ENCODE assay signal across 13 cellular contexts in the genomic region with DNA sequence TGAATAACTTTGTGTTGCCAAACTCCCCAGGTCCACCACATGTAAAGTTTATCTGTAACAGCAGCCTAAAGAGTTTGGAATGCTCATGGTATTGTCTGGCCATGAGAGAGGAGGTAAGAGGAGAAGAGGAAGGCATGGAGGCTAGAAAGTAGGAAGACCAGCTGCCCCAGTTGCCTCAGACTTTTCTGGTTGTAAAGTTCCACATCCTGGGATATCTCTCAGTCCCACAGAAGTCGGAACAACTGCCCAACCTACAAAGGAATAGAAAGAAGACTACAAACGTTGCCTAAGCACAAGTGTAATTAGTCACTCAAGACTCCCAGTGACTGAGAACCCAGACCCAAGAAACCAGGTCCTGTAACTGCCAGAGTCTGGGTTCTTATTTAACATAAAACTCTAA. TPM values are rescaled to one million over a fixed set of nuclear protein-coding genes. Genes with fewer than 3 reads are reported as not detected.
DNase-seq lines count a peak whose midpoint lies in the region; ATAC-seq and TF ChIP-seq lines count a peak whose summit lies in the region.
"Had no signal": no experiment of that assay in that cellular context is flagged by ENCODE, and none has a peak within 500 bp of the region (broad histone marks: within the 10 kb centered on the region; RNA-seq: fewer than 3 reads in every experiment).

No MANE protein-coding gene starts in this region.

- H3K27me3 ChIP-seq in WERI-Rb-1 (ENCODE audit: insufficient read depth, low read depth, severe bottlenecking) (no peaks in the 10 kb centered on the region), iPS-20b (ENCODE audit: insufficient read depth, low read length) (no peaks in the 10 kb centered on the region), stomach smooth muscle (ENCODE audit: control insufficient read depth in 1 of 2, insufficient read depth in 2 of 2, low read length in 2 of 2) (no peaks in the 10 kb centered on the region)

- intact Hi-C loops in Right ventricle myocardium superior (cut with DNase I), result loop anchor here (10.0 kb wide), 1 partner anchor 50 kb away; a partner anchor contains a TSS

- no peak for TF ChIP-seq CTCF in WERI-Rb-1 (IDR thresholded peaks at IDR 0.05; ENCODE audit: low read depth, low read length)

- H3K27ac ChIP-seq in WERI-Rb-1 (peak overlapping the region; percentile 28), iPS-20b (ENCODE audit: low read length) (no peak overlapping the region), stomach smooth muscle (ENCODE audit: low read length) (peak overlapping the region; percentile 79)

- H3K4me3 ChIP-seq in WERI-Rb-1 (ENCODE audit: low read depth, low read length) (no peak overlapping the region), iPS-20b (ENCODE audit: low read length) (no peak overlapping the region), stomach smooth muscle (ENCODE audit: low read length in 2 of 2) (no peak overlapping the region)
- H3K4me3 ChIP-seq: HAP-1 had no signal

- H3K36me3 ChIP-seq in WERI-Rb-1 (no peaks in the 10 kb centered on the region), iPS-20b (ENCODE audit: insufficient read depth, low read depth, low read length) (peaks cover 13% of the 10 kb centered on the region; the same call in 1 of the 2 replicates), stomach smooth muscle (ENCODE audit: control insufficient read depth in 2 of 2, insufficient read depth in 2 of 2, low read length in 2 of 2) (no peaks in the 10 kb centered on the region)
- H3K36me3 ChIP-seq: HAP-1 had no signal

- H3K9ac ChIP-seq in iPS-20b (ENCODE audit: low read depth, low read length), result peak overlapping the region; percentile 36; the same call in 1 of the 2 replicates
- H3K9ac ChIP-seq in stomach smooth muscle (ENCODE audit: low read length in 2 of 2), result no peak overlapping the region

- DNase-seq in HCEC 1CT (peak; percentile 58), WERI-Rb-1 (no peak), NOMO-1 treated with dmso at 0.1 percent for 144 hours (lab: John Stamatoyannopoulos, UW; ENCODE audit: unreplicated experiment) (no peak), SHP77 treated with DMSO at 0.1 percent for 48 hours (lab: John Stamatoyannopoulos, UW) (no peak), Right ventricle myocardium superior (no peak), GM19238 (ENCODE audit: insufficient read length, low spot score) (no peak)
- DNase-seq: effector CD8-positive, alpha-beta T cell; KBM-7; midbrain; T-helper 9 cell had no signal

- H3K4me1 ChIP-seq in iPS-20b (ENCODE audit: insufficient read depth, low read length) (peaks cover 45% of the 10 kb centered on the region), stomach smooth muscle (ENCODE audit: control insufficient read depth, insufficient read depth, low read length) (peaks cover 46% of the 10 kb centered on the region)

- ATAC-seq in Right ventricle myocardium superior (ENCODE audit: poor library complexity), result no peak

- H3K9me3 ChIP-seq in WERI-Rb-1 (ENCODE audit: severe bottlenecking) (no peaks in the 10 kb centered on the region), iPS-20b (ENCODE audit: insufficient read depth, low read depth, low read length) (no peaks in the 10 kb centered on the region), stomach smooth muscle (ENCODE audit: control insufficient read depth in 2 of 2, low read length in 2 of 2) (no peaks in the 10 kb centered on the region)
- H3K9me3 ChIP-seq: HAP-1 had no signal

RNA-seq across cellular contexts. Expression of a gene that starts 47.3 kb away (rescaled TPM):
- 18.1 TPM for total RNA-seq in Right ventricle myocardium superior
